ENCODE assay signal across 12 cellular contexts in the genomic region with DNA sequence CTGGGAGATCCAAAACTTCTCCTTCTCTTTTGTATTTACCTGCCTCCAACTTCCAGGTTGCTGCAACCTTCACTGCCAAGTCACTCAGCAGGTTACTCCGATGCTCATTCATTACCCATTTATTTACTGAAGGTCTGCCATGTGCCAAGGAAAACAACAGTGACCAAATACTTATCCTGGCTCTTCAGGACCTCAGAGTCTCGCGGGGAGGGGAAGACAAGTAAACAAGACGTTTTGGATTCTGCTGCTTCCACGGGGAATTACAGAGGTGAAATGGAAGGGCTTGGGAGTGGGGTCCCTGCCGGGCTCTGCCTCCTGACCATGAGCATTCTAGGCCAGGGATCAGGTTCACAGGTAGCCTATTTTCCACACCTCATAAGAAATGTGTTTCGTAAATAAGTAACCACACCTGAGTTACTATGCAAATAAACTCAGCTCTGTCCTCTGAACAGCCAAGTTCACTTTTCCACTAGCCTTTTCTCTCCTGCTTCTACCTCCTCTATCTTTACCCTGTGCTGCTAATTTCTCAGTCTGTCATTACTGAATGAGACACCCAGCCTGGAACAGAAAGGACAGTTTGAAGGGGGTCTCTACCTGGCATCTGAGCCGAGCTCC.
DNase-seq lines count a peak whose midpoint lies in the region; ATAC-seq and TF ChIP-seq lines count a peak whose summit lies in the region.
"Had no signal": no experiment of that assay in that cellular context is flagged by ENCODE, and none has a peak within 500 bp of the region (broad histone marks: within the 10 kb centered on the region; RNA-seq: fewer than 3 reads in every experiment).

No MANE protein-coding gene starts in this region.

- no peaks in the 10 kb centered on the region for H3K79me1 ChIP-seq in mesendoderm (ENCODE audit: low read length)

- H3K36me3 ChIP-seq in mesendoderm (ENCODE audit: control insufficient read depth, insufficient read depth, low read length) = no peaks in the 10 kb centered on the region
- no peaks in the 10 kb centered on the region for H3K36me3 ChIP-seq in upper lobe of right lung
- H3K36me3 ChIP-seq: Peyer's patch had no signal

- H3K23ac ChIP-seq in mesendoderm (ENCODE audit: low read length) = no peak overlapping the region

- no peak overlapping the region for H3K9ac ChIP-seq in mesendoderm (ENCODE audit: low read length)

- no peak overlapping the region for H3K4me3 Mint-ChIP-seq in activated T-helper 1 cell treated with anti-CD3 and anti-CD28 coated beads, Interleukin-12 subunit alpha, Interleukin-12 subunit beta, Interleukin-2, Interleukin-4 antibody, amounts not matched to agents 30 ng/mL and 10 ng/mL and 1 ng/mL, durations not matched to agents 14 hours and 24 hours and 36 hours
- H3K4me3 Mint-ChIP-seq: stimulated activated naive CD8-positive, alpha-beta T cell treated with anti-CD3 and anti-CD28 coated beads, Interleukin-15, Interleukin-2, amounts not matched to agents 100 ng/mL and 50 ng/mL, for 24 hours had no signal

- H3K27me3 ChIP-seq in mesendoderm (ENCODE audit: insufficient read depth, low read length, poor library complexity) = no peaks in the 10 kb centered on the region
- H3K27me3 ChIP-seq in upper lobe of right lung = no peaks in the 10 kb centered on the region
- H3K27me3 ChIP-seq: Peyer's patch had no signal

- peaks cover 4% of the 10 kb centered on the region for H3K27me3 Mint-ChIP-seq in activated T-helper 1 cell treated with anti-CD3 and anti-CD28 coated beads, Interleukin-12 subunit alpha, Interleukin-12 subunit beta, Interleukin-2, Interleukin-4 antibody, amounts not matched to agents 30 ng/mL and 10 ng/mL and 1 ng/mL, durations not matched to agents 14 hours and 24 hours and 36 hours (ENCODE audit: insufficient read depth)
- H3K27me3 Mint-ChIP-seq: stimulated activated naive CD8-positive, alpha-beta T cell treated with anti-CD3 and anti-CD28 coated beads, Interleukin-15, Interleukin-2, amounts not matched to agents 100 ng/mL and 50 ng/mL, for 24 hours had no signal

- H3K79me2 ChIP-seq in mesendoderm (ENCODE audit: control insufficient read depth, insufficient read depth, low read length) = no peaks in the 10 kb centered on the region

- no peak overlapping the region for H2AK5ac ChIP-seq in mesendoderm (ENCODE audit: low read length)

- H3K18ac ChIP-seq in mesendoderm (ENCODE audit: low read length) = no peak overlapping the region

- DNase-seq in NCI-H510A treated with DMSO at 0.1 percent for 48 hours (lab: John Stamatoyannopoulos, UW) (peak; percentile 34), NCI-H510A (lab: John Stamatoyannopoulos, UW) (no peak), cerebellar cortex (ENCODE audit: low spot score) (peak; percentile 42), mesendoderm (no peak), upper lobe of right lung (no peak), AML-193 (lab: John Stamatoyannopoulos, UW) (no peak)
- DNase-seq in activated T-helper 1 cell treated with anti-CD3 and anti-CD28 coated beads, Interleukin-12 subunit alpha, Interleukin-12 subunit beta, Interleukin-2, Interleukin-4 antibody, amounts not matched to agents 30 ng/mL and 10 ng/mL and 1 ng/mL, durations not matched to agents 14 hours and 24 hours and 36 hours (ENCODE audit: low spot score) = no peak
- DNase-seq: cerebellar nuclear complex, naive B cell, Peyer's patch had no signal

- no peak overlapping the region for H3K27ac ChIP-seq in mesendoderm (ENCODE audit: low read depth, low read length)
- H3K27ac ChIP-seq in upper lobe of right lung = peak overlapping the region; percentile 69

- no peak overlapping the region for H3K4me3 ChIP-seq in mesendoderm (ENCODE audit: low read length)
- H3K4me3 ChIP-seq in upper lobe of right lung = no peak overlapping the region

- no peak overlapping the region for H2BK120ac ChIP-seq in mesendoderm (ENCODE audit: low read depth, low read length)

- H3K36me3 Mint-ChIP-seq in activated T-helper 1 cell treated with anti-CD3 and anti-CD28 coated beads, Interleukin-12 subunit alpha, Interleukin-12 subunit beta, Interleukin-2, Interleukin-4 antibody, amounts not matched to agents 30 ng/mL and 10 ng/mL and 1 ng/mL, durations not matched to agents 14 hours and 24 hours and 36 hours (ENCODE audit: low read depth) = no peaks in the 10 kb centered on the region
- H3K36me3 Mint-ChIP-seq: naive B cell had no signal

- H2BK5ac ChIP-seq in mesendoderm (ENCODE audit: low read length) = no peak overlapping the region

- no peak overlapping the region for H3K4me2 ChIP-seq in mesendoderm (ENCODE audit: low read length)

- H4K8ac ChIP-seq in mesendoderm (ENCODE audit: low read depth, low read length) = no peak overlapping the region

- H3K4me1 ChIP-seq in mesendoderm (ENCODE audit: control insufficient read depth, low read depth, low read length) (peaks cover 9% of the 10 kb centered on the region), upper lobe of right lung (peaks cover 64% of the 10 kb centered on the region)

- no peaks in the 10 kb centered on the region for H3K9me3 Mint-ChIP-seq in activated T-helper 1 cell treated with anti-CD3 and anti-CD28 coated beads, Interleukin-12 subunit alpha, Interleukin-12 subunit beta, Interleukin-2, Interleukin-4 antibody, amounts not matched to agents 30 ng/mL and 10 ng/mL and 1 ng/mL, durations not matched to agents 14 hours and 24 hours and 36 hours
- H3K9me3 Mint-ChIP-seq: naive B cell; stimulated activated naive CD8-positive, alpha-beta T cell treated with anti-CD3 and anti-CD28 coated beads, Interleukin-15, Interleukin-2, amounts not matched to agents 100 ng/mL and 50 ng/mL, for 24 hours had no signal

- no peak overlapping the region for H3K27ac Mint-ChIP-seq in activated T-helper 1 cell treated with anti-CD3 and anti-CD28 coated beads, Interleukin-12 subunit alpha, Interleukin-12 subunit beta, Interleukin-2, Interleukin-4 antibody, amounts not matched to agents 30 ng/mL and 10 ng/mL and 1 ng/mL, durations not matched to agents 14 hours and 24 hours and 36 hours
- H3K27ac Mint-ChIP-seq: naive B cell; stimulated activated naive CD8-positive, alpha-beta T cell treated with anti-CD3 and anti-CD28 coated beads, Interleukin-15, Interleukin-2, amounts not matched to agents 100 ng/mL and 50 ng/mL, for 24 hours had no signal

- H3K4me1 Mint-ChIP-seq in activated T-helper 1 cell treated with anti-CD3 and anti-CD28 coated beads, Interleukin-12 subunit alpha, Interleukin-12 subunit beta, Interleukin-2, Interleukin-4 antibody, amounts not matched to agents 30 ng/mL and 10 ng/mL and 1 ng/mL, durations not matched to agents 14 hours and 24 hours and 36 hours (ENCODE audit: low read depth) = peaks cover 6% of the 10 kb centered on the region

- H2BK15ac ChIP-seq in mesendoderm (replicated peaks; ENCODE audit: low read depth) = no peak overlapping the region

- H3K9me3 ChIP-seq in upper lobe of right lung = no peaks in the 10 kb centered on the region
- H3K9me3 ChIP-seq: Peyer's patch had no signal

- TF ChIP-seq CTCF in upper lobe of right lung (IDR thresholded peaks at IDR 0.05) = no peak

- WGBS in mesendoderm (ENCODE audit: extremely low coverage, insufficient coverage, low lambda C conversion rate) = no CpG with 5 or more reads among the region's 8 CpGs

- intact Hi-C loops in upper lobe of right lung (cut with DNase I) = loop anchor here (10.0 kb wide), 1 partner anchor 119 kb away; no protein-coding TSS in a partner anchor
- intact Hi-C loops in activated T-helper 1 cell treated with anti-CD3 and anti-CD28 coated beads, Interleukin-12 subunit alpha, Interleukin-12 subunit beta, Interleukin-2, Interleukin-4 antibody, amounts not matched to agents 30 ng/mL and 10 ng/mL and 1 ng/mL, durations not matched to agents 14 hours and 24 hours and 36 hours (cut with micrococcal nuclease) = no loop called here

- ATAC-seq in upper lobe of right lung = peak; percentile 58
- ATAC-seq in HG02588 (IDR thresholded peaks at IDR 0.05; ENCODE audit: unreplicated experiment) = no peak

- H3K56ac ChIP-seq in mesendoderm (ENCODE audit: low read length) = peak overlapping the region; percentile 56

- no peak overlapping the region for H4K5ac ChIP-seq in mesendoderm (ENCODE audit: low read length)

- no peak overlapping the region for H3K4ac ChIP-seq in mesendoderm (ENCODE audit: low read depth, low read length)

Comparison
In these comparisons a context has a peak if more than half of its experiments do, and no peak if none do; other contexts are left out.
1. DNase-seq: peak in NCI-H510A treated with DMSO at 0.1 percent for 48 hours (single experiment) and cerebellar cortex (single experiment); none in NCI-H510A (single experiment), mesendoderm (single experiment), upper lobe of right lung (single experiment), activated T-helper 1 cell treated with anti-CD3 and anti-CD28 coated beads, Interleukin-12 subunit alpha, Interleukin-12 subunit beta, Interleukin-2, Interleukin-4 antibody, amounts not matched to agents 30 ng/mL and 10 ng/mL and 1 ng/mL, durations not matched to agents 14 hours and 24 hours and 36 hours (single experiment) and AML-193 (0 of 2).